ENCODE assay signal across 1 cellular context in genomic region chr2:76692896-76693295, GRCh38.
TF ChIP-seq lines count a peak whose summit lies in the region.

No MANE protein-coding gene starts in this region.

TF ChIP-seq in SK-N-SH treated with all-trans-retinoic acid at 6 μM for 48 hours, 23 proteins besides CTCF, POLR2A, EP300 and RAD21 (continued from another document):
- TF ChIP-seq TOX (CRISPR knock-in tag; IDR thresholded peaks at IDR 0.05; ENCODE audit: borderline replicate concordance) (no peak), ZNF70 (CRISPR knock-in tag; IDR thresholded peaks at IDR 0.05) (peak; percentile 78), ESRRG (CRISPR knock-in tag; IDR thresholded peaks at IDR 0.05) (no peak), GLIS3 (CRISPR knock-in tag; IDR thresholded peaks at IDR 0.05) (peak; percentile 50; the same call in 1 of the 2 replicates), TSHZ2 (CRISPR knock-in tag; IDR thresholded peaks at IDR 0.05) (peak; percentile 86), OSR1 (CRISPR knock-in tag; IDR thresholded peaks at IDR 0.05) (no peak), ZC3H10 (CRISPR knock-in tag; IDR thresholded peaks at IDR 0.05) (no peak), CSRNP3 (CRISPR knock-in tag; IDR thresholded peaks at IDR 0.05) (peak; percentile 55; the same call in 1 of the 2 replicates)
